2 cellular contexts compared by ENCODE assay signal in the genomic region with DNA sequence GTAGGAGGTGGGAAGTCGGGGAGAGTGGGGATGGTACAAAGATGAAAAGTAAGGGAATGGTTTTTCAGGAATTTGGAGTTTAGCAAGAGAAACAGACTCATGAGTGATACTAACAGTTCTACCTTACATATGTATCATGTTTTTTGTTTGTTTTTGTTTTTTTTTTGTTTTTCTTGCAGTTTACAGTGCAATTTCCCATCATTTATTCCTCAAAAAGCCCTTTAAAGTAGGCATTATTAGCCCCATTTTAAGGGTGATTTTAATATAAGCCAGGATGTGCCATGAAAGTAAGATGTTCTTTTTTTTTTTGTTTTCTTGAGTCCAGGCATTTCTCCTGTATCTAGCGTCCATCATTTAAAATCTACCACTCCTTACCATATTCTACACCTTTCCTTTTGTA.
TF ChIP-seq lines count a peak whose summit lies in the region.

No MANE protein-coding gene starts in this region.

TF ChIP-seq in GM23338, 12 proteins besides CTCF, POLR2A, EP300 and RAD21 (continued from another document):
- TF ChIP-seq, protein P1, sequence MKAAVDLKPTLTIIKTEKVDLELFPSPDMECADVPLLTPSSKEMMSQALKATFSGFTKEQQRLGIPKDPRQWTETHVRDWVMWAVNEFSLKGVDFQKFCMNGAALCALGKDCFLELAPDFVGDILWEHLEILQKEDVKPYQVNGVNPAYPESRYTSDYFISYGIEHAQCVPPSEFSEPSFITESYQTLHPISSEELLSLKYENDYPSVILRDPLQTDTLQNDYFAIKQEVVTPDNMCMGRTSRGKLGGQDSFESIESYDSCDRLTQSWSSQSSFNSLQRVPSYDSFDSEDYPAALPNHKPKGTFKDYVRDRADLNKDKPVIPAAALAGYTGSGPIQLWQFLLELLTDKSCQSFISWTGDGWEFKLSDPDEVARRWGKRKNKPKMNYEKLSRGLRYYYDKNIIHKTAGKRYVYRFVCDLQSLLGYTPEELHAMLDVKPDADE (IDR thresholded peaks at IDR 0.05): no peak
- TF ChIP-seq ZNF331 (CRISPR knock-in tag; IDR thresholded peaks at IDR 0.05; ENCODE audit: low read depth) (no peak), NANOG (IDR thresholded peaks at IDR 0.05; ENCODE audit: borderline replicate concordance) (no peak), ZNF114 (CRISPR knock-in tag; IDR thresholded peaks at IDR 0.05) (no peak)
- TF ChIP-seq, protein P2, sequence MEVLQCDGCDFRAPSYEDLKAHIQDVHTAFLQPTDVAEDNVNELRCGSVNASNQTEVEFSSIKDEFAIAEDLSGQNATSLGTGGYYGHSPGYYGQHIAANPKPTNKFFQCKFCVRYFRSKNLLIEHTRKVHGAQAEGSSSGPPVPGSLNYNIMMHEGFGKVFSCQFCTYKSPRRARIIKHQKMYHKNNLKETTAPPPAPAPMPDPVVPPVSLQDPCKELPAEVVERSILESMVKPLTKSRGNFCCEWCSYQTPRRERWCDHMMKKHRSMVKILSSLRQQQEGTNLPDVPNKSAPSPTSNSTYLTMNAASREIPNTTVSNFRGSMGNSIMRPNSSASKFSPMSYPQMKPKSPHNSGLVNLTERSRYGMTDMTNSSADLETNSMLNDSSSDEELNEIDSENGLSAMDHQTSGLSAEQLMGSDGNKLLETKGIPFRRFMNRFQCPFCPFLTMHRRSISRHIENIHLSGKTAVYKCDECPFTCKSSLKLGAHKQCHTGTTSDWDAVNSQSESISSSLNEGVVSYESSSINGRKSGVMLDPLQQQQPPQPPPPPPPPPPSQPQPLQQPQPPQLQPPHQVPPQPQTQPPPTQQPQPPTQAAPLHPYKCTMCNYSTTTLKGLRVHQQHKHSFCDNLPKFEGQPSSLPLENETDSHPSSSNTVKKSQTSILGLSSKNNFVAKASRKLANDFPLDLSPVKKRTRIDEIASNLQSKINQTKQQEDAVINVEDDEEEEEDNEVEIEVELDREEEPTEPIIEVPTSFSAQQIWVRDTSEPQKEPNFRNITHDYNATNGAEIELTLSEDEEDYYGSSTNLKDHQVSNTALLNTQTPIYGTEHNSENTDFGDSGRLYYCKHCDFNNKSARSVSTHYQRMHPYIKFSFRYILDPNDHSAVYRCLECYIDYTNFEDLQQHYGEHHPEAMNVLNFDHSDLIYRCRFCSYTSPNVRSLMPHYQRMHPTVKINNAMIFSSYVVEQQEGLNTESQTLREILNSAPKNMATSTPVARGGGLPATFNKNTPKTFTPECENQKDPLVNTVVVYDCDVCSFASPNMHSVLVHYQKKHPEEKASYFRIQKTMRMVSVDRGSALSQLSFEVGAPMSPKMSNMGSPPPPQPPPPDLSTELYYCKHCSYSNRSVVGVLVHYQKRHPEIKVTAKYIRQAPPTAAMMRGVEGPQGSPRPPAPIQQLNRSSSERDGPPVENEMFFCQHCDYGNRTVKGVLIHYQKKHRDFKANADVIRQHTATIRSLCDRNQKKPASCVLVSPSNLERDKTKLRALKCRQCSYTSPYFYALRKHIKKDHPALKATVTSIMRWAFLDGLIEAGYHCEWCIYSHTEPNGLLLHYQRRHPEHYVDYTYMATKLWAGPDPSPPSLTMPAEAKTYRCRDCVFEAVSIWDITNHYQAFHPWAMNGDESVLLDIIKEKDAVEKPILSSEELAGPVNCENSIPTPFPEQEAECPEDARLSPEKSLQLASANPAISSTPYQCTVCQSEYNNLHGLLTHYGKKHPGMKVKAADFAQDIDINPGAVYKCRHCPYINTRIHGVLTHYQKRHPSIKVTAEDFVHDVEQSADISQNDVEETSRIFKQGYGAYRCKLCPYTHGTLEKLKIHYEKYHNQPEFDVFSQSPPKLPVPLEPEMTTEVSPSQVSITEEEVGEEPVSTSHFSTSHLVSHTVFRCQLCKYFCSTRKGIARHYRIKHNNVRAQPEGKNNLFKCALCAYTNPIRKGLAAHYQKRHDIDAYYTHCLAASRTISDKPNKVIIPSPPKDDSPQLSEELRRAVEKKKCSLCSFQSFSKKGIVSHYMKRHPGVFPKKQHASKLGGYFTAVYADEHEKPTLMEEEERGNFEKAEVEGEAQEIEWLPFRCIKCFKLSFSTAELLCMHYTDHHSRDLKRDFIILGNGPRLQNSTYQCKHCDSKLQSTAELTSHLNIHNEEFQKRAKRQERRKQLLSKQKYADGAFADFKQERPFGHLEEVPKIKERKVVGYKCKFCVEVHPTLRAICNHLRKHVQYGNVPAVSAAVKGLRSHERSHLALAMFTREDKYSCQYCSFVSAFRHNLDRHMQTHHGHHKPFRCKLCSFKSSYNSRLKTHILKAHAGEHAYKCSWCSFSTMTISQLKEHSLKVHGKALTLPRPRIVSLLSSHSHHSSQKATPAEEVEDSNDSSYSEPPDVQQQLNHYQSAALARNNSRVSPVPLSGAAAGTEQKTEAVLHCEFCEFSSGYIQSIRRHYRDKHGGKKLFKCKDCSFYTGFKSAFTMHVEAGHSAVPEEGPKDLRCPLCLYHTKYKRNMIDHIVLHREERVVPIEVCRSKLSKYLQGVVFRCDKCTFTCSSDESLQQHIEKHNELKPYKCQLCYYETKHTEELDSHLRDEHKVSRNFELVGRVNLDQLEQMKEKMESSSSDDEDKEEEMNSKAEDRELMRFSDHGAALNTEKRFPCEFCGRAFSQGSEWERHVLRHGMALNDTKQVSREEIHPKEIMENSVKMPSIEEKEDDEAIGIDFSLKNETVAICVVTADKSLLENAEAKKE (CRISPR knock-in tag; IDR thresholded peaks at IDR 0.05): no peak
- TF ChIP-seq, protein P3, sequence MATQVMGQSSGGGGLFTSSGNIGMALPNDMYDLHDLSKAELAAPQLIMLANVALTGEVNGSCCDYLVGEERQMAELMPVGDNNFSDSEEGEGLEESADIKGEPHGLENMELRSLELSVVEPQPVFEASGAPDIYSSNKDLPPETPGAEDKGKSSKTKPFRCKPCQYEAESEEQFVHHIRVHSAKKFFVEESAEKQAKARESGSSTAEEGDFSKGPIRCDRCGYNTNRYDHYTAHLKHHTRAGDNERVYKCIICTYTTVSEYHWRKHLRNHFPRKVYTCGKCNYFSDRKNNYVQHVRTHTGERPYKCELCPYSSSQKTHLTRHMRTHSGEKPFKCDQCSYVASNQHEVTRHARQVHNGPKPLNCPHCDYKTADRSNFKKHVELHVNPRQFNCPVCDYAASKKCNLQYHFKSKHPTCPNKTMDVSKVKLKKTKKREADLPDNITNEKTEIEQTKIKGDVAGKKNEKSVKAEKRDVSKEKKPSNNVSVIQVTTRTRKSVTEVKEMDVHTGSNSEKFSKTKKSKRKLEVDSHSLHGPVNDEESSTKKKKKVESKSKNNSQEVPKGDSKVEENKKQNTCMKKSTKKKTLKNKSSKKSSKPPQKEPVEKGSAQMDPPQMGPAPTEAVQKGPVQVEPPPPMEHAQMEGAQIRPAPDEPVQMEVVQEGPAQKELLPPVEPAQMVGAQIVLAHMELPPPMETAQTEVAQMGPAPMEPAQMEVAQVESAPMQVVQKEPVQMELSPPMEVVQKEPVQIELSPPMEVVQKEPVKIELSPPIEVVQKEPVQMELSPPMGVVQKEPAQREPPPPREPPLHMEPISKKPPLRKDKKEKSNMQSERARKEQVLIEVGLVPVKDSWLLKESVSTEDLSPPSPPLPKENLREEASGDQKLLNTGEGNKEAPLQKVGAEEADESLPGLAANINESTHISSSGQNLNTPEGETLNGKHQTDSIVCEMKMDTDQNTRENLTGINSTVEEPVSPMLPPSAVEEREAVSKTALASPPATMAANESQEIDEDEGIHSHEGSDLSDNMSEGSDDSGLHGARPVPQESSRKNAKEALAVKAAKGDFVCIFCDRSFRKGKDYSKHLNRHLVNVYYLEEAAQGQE (IDR thresholded peaks at IDR 0.05; ENCODE audit: unreplicated experiment): no peak

TF ChIP-seq in K562, 482 proteins besides CTCF, POLR2A, EP300 and RAD21:
- TF ChIP-seq, protein P4, sequence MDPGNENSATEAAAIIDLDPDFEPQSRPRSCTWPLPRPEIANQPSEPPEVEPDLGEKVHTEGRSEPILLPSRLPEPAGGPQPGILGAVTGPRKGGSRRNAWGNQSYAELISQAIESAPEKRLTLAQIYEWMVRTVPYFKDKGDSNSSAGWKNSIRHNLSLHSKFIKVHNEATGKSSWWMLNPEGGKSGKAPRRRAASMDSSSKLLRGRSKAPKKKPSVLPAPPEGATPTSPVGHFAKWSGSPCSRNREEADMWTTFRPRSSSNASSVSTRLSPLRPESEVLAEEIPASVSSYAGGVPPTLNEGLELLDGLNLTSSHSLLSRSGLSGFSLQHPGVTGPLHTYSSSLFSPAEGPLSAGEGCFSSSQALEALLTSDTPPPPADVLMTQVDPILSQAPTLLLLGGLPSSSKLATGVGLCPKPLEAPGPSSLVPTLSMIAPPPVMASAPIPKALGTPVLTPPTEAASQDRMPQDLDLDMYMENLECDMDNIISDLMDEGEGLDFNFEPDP (CRISPR knock-in tag; IDR thresholded peaks at IDR 0.05): no peak
- peak; percentile 92 for TF ChIP-seq CBX8 (IDR thresholded peaks at IDR 0.05; ENCODE audit: borderline replicate concordance, extremely low read depth, low read depth, low read length, poor library complexity, severe bottlenecking)
- TF ChIP-seq MCM2 (IDR thresholded peaks at IDR 0.05; ENCODE audit: low read depth): no peak
